Comparison of ENCODE assay signal across 1 cellular context in the genomic region with DNA sequence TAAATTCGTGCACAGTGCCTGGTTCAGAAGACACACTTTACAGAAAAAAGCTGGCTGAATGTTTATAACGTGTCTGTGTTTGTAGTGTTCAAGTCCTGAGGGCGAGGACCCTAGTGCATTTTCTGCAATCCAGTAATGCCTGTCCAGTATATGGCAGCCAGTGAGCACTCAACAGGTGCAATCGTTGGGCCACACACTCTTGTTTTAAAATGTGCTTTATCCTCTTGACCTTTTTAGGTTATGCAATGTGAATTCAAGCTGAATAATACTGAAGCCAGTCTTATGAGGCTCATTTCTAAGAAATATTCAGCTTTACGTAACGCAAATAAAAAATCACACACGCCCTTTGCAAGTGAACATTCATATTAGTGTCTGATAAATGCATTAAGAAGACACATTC.
TF ChIP-seq lines count a peak whose summit lies in the region.

No MANE protein-coding gene starts in this region.

TF ChIP-seq in HepG2, 621 proteins besides CTCF, POLR2A, EP300 and RAD21 (continued from another document):
- TF ChIP-seq, protein P1, sequence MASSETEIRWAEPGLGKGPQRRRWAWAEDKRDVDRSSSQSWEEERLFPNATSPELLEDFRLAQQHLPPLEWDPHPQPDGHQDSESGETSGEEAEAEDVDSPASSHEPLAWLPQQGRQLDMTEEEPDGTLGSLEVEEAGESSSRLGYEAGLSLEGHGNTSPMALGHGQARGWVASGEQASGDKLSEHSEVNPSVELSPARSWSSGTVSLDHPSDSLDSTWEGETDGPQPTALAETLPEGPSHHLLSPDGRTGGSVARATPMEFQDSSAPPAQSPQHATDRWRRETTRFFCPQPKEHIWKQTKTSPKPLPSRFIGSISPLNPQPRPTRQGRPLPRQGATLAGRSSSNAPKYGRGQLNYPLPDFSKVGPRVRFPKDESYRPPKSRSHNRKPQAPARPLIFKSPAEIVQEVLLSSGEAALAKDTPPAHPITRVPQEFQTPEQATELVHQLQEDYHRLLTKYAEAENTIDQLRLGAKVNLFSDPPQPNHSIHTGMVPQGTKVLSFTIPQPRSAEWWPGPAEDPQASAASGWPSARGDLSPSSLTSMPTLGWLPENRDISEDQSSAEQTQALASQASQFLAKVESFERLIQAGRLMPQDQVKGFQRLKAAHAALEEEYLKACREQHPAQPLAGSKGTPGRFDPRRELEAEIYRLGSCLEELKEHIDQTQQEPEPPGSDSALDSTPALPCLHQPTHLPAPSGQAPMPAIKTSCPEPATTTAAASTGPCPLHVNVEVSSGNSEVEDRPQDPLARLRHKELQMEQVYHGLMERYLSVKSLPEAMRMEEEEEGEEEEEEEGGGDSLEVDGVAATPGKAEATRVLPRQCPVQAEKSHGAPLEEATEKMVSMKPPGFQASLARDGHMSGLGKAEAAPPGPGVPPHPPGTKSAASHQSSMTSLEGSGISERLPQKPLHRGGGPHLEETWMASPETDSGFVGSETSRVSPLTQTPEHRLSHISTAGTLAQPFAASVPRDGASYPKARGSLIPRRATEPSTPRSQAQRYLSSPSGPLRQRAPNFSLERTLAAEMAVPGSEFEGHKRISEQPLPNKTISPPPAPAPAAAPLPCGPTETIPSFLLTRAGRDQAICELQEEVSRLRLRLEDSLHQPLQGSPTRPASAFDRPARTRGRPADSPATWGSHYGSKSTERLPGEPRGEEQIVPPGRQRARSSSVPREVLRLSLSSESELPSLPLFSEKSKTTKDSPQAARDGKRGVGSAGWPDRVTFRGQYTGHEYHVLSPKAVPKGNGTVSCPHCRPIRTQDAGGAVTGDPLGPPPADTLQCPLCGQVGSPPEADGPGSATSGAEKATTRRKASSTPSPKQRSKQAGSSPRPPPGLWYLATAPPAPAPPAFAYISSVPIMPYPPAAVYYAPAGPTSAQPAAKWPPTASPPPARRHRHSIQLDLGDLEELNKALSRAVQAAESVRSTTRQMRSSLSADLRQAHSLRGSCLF (CRISPR knock-in tag; IDR thresholded peaks at IDR 0.05; ENCODE audit: borderline replicate concordance): no peak
TF ChIP-seq in HepG2: peak in this region for 2.
